In the genomic region with DNA sequence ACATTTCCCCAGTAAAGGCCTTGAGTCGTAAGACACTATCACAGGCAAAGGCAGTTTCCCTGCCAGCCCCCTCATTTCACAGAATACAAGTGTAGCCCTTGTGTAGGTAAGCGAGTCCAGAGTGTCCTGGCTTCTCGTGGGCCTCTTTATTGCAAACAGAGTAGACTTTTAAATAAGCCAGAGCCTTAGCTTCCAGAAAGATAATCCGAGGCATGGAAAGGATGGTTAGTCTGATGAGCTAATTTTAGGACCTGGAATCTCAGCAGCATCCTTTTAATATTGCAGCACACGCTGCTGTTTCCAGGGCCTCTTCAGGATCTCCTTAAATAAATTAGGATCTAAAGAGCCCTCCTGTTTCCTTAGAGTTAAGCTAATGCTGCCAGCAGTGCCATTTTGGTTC, we compare ENCODE assay signal across 18 cellular contexts.
"Had no signal": no experiment of that assay in that cellular context is flagged by ENCODE, and none has a peak within 500 bp of the region (broad histone marks: within the 10 kb centered on the region; RNA-seq: fewer than 3 reads in every experiment).

No MANE protein-coding gene starts in this region.

- H3K27ac Mint-ChIP-seq: dendritic cell treated with granulocyte-macrophage colony-stimulating factor and Interleukin-4, amounts not matched to agents 40 ng/mL and 50 ng/mL, for 4 days; immature natural killer cell; natural killer cell treated with Interleukin-12 subunit alpha and Interleukin-12 subunit beta and Interleukin-15 and Interleukin-18, amount 100 ng/mL, for 72 hours had no signal

- H3K4me3 ChIP-seq: esophagus squamous epithelium, gastroesophageal sphincter, left ventricle myocardium inferior, lung, psoas muscle, right lobe of liver, stomach had no signal

- H3K4me1 ChIP-seq: esophagus squamous epithelium, gastroesophageal sphincter, psoas muscle, stomach had no signal

- H3K4me1 Mint-ChIP-seq: immature natural killer cell had no signal

- H3K27me3 Mint-ChIP-seq: dendritic cell treated with granulocyte-macrophage colony-stimulating factor and Interleukin-4, amounts not matched to agents 40 ng/mL and 50 ng/mL, for 4 days; natural killer cell treated with Interleukin-12 subunit alpha and Interleukin-12 subunit beta and Interleukin-15 and Interleukin-18, amount 100 ng/mL, for 72 hours had no signal

- H3K27me3 ChIP-seq: esophagus squamous epithelium, gastroesophageal sphincter, right lobe of liver, stomach had no signal

- H3K36me3 Mint-ChIP-seq: immature natural killer cell; natural killer cell treated with Interleukin-12 subunit alpha and Interleukin-12 subunit beta and Interleukin-15 and Interleukin-18, amount 100 ng/mL, for 72 hours had no signal

- H3K27ac ChIP-seq: esophagus squamous epithelium, gastroesophageal sphincter, left ventricle myocardium inferior, psoas muscle, right lobe of liver, stomach had no signal

- H3K36me3 ChIP-seq: esophagus squamous epithelium, gastroesophageal sphincter, left ventricle myocardium inferior, right lobe of liver, stomach had no signal

- DNase-seq: esophagus squamous epithelium; foreskin fibroblast; immature natural killer cell; left ventricle myocardium inferior; mesenchymal stem cell; midbrain; psoas muscle; retina; right lobe of liver; stimulated activated CD4-positive, alpha-beta T cell treated with anti-CD3 and anti-CD28 coated beads, Interleukin-2, amount 100 ng/mL, for 24 hours; stimulated activated CD4-positive, alpha-beta T cell treated with anti-CD3 and anti-CD28 coated beads, Interleukin-4, amount 100 ng/mL, for 4 hours; stimulated activated naive CD4-positive, alpha-beta T cell; stomach; trophoblast cell had no signal

- H3K9me3 Mint-ChIP-seq: dendritic cell treated with granulocyte-macrophage colony-stimulating factor and Interleukin-4, amounts not matched to agents 40 ng/mL and 50 ng/mL, for 4 days; natural killer cell treated with Interleukin-12 subunit alpha and Interleukin-12 subunit beta and Interleukin-15 and Interleukin-18, amount 100 ng/mL, for 72 hours had no signal

- ATAC-seq: gastroesophageal sphincter; natural killer cell treated with Interleukin-12 subunit alpha and Interleukin-12 subunit beta and Interleukin-15 and Interleukin-18, amount 100 ng/mL, for 72 hours; psoas muscle had no signal

- H3K9me3 ChIP-seq: esophagus squamous epithelium, gastroesophageal sphincter, left ventricle myocardium inferior, psoas muscle, right lobe of liver, stomach had no signal

- H3K4me3 Mint-ChIP-seq: dendritic cell treated with granulocyte-macrophage colony-stimulating factor and Interleukin-4, amounts not matched to agents 40 ng/mL and 50 ng/mL, for 4 days; immature natural killer cell; natural killer cell treated with Interleukin-12 subunit alpha and Interleukin-12 subunit beta and Interleukin-15 and Interleukin-18, amount 100 ng/mL, for 72 hours had no signal
